Comparison of ENCODE assay signal across 13 cellular contexts in genomic region chr3:16496008-16496407, GRCh38. TPM values are rescaled to one million over a fixed set of nuclear protein-coding genes. Genes with fewer than 3 reads are reported as not detected.
DNase-seq lines count a peak whose midpoint lies in the region; ATAC-seq and TF ChIP-seq lines count a peak whose summit lies in the region.
"Had no signal": no experiment of that assay in that cellular context is flagged by ENCODE, and none has a peak within 500 bp of the region (broad histone marks: within the 10 kb centered on the region; RNA-seq: fewer than 3 reads in every experiment).

No MANE protein-coding gene starts in this region.

- intact Hi-C loops in PC-9 (cut with micrococcal nuclease; ENCODE audit: unreplicated experiment) = no loop called here

- no peaks in the 10 kb centered on the region for H4K20me1 ChIP-seq in PC-9 (ENCODE audit: insufficient read depth)

- no peak overlapping the region for H3K27ac ChIP-seq in PC-9
- H3K27ac ChIP-seq: brain microvascular endothelial cell had no signal

- ATAC-seq in GM18499 (IDR thresholded peaks at IDR 0.05; ENCODE audit: insufficient read depth, unreplicated experiment) = peak; percentile 5
- ATAC-seq in GM19463 (IDR thresholded peaks at IDR 0.05; ENCODE audit: unreplicated experiment) = peak; percentile 25
- peak; percentile 25 for ATAC-seq in HG03097 (IDR thresholded peaks at IDR 0.05; ENCODE audit: low FRiP score, unreplicated experiment)
- peak; percentile 45 for ATAC-seq in activated naive CD8-positive, alpha-beta T cell treated with anti-CD3 and anti-CD28 coated beads, Interleukin-2, amount 10 ng/mL, durations not matched to agents 7 days and 5 days (ENCODE audit: low read depth)

- no peaks in the 10 kb centered on the region for H3K79me2 ChIP-seq in PC-9 (ENCODE audit: low read depth)

- H2AFZ ChIP-seq in PC-9 = no peak overlapping the region

- peaks cover 47% of the 10 kb centered on the region for H3K36me3 Mint-ChIP-seq in activated naive CD8-positive, alpha-beta T cell treated with anti-CD3 and anti-CD28 coated beads, Interleukin-2, amount 10 ng/mL, durations not matched to agents 7 days and 5 days

- peaks cover 52% of the 10 kb centered on the region for H3K4me1 Mint-ChIP-seq in activated naive CD8-positive, alpha-beta T cell treated with anti-CD3 and anti-CD28 coated beads, Interleukin-2, amount 10 ng/mL, durations not matched to agents 7 days and 5 days

- H3K9me3 Mint-ChIP-seq in activated naive CD8-positive, alpha-beta T cell treated with anti-CD3 and anti-CD28 coated beads, Interleukin-2, amount 10 ng/mL, durations not matched to agents 7 days and 5 days = no peaks in the 10 kb centered on the region

- no peaks in the 10 kb centered on the region for H3K4me1 ChIP-seq in PC-9 (replicated peaks; ENCODE audit: insufficient read depth)

- H3K27me3 Mint-ChIP-seq in activated naive CD8-positive, alpha-beta T cell treated with anti-CD3 and anti-CD28 coated beads, Interleukin-2, amount 10 ng/mL, durations not matched to agents 7 days and 5 days = no peaks in the 10 kb centered on the region

- no peak overlapping the region for H3K4me3 ChIP-seq in PC-9

- H3K9me2 ChIP-seq in PC-9 (ENCODE audit: insufficient read depth) = no peaks in the 10 kb centered on the region

- H3K4me2 ChIP-seq in PC-9 = no peak overlapping the region

- POLR2A ChIA-PET in activated naive CD8-positive, alpha-beta T cell treated with anti-CD3 and anti-CD28 coated beads, Interleukin-2, amount 10 ng/mL, durations not matched to agents 7 days and 5 days (lab: Charles Lee) = interaction anchor here (0.9 to 1.5 kb wide), 5 partner anchors 9 to 16 kb away, joined by 3 to 8 read pairs (median 4); no protein-coding TSS in a partner anchor
- POLR2A ChIA-PET in PC-9 (lab: Charles Lee; ENCODE audit: unreplicated experiment) = no interaction called here

- H3K27ac Mint-ChIP-seq in activated naive CD8-positive, alpha-beta T cell treated with anti-CD3 and anti-CD28 coated beads, Interleukin-2, amount 10 ng/mL, durations not matched to agents 7 days and 5 days = peak overlapping the region; percentile 7

- H3K36me3 ChIP-seq in PC-9 (ENCODE audit: low read depth) = no peaks in the 10 kb centered on the region

- TF ChIP-seq CTCF in PC-9 (conservative IDR thresholded peaks at IDR 0.05) = no peak

- BruUV-seq in PC-9 (replicated peaks; lab: Mats Ljungman, UMichigan) = no TSS peak

- H3F3A ChIP-seq in PC-9 (ENCODE audit: insufficient read depth, low read depth) = no peaks in the 10 kb centered on the region

- H3K4me3 Mint-ChIP-seq in activated naive CD8-positive, alpha-beta T cell treated with anti-CD3 and anti-CD28 coated beads, Interleukin-2, amount 10 ng/mL, durations not matched to agents 7 days and 5 days = peak overlapping the region; percentile 5

- H3K9me3 ChIP-seq in PC-9 (ENCODE audit: insufficient read depth, low read depth) = no peaks in the 10 kb centered on the region

- no peak for DNase-seq in activated naive CD8-positive, alpha-beta T cell treated with anti-CD3 and anti-CD28 coated beads, Interleukin-2, amount 10 ng/mL, durations not matched to agents 7 days and 5 days
- no peak for DNase-seq in PC-9
- no peak for DNase-seq in NCI-H1436 (lab: John Stamatoyannopoulos, UW)
- no peak for DNase-seq in NCI-H1092 (lab: John Stamatoyannopoulos, UW)
- no peak for DNase-seq in superior temporal gyrus (ENCODE audit: extremely low spot score)
- DNase-seq: activated CD4-positive, CD25-positive, alpha-beta regulatory T cell; brain microvascular endothelial cell; DMS153; mammary epithelial cell; NK-92 treated with Interleukin-12 subunit alpha and Interleukin-12 subunit beta, amount 100 ng/mL, for 24 hours had no signal

- peaks cover 41% of the 10 kb centered on the region for H3K27me3 ChIP-seq in PC-9 (ENCODE audit: insufficient read depth, low read depth)
- H3K27me3 ChIP-seq: brain microvascular endothelial cell had no signal

- CTCF ChIA-PET in PC-9 (lab: Charles Lee) = no interaction called here

RNA-seq across cellular contexts. Expression of gene RFTN1, which starts 17.5 kb away (rescaled TPM):
- total RNA-seq in activated naive CD8-positive, alpha-beta T cell treated with anti-CD3 and anti-CD28 coated beads, Interleukin-2, amount 10 ng/mL, durations not matched to agents 7 days and 5 days = 10 to 100 TPM; 64.4 to 66.7 TPM
- total RNA-seq in PC-9 (2021) = 0.41 TPM in 1 of 2 replicates, not detected in the other

Comparison
In these comparisons a context has a peak if more than half of its experiments do, and no peak if none do; other contexts are left out.
1. RNA of gene RFTN1, which starts 17.5 kb away (total RNA-seq): 64.4 to 66.7 TPM in activated naive CD8-positive, alpha-beta T cell treated with anti-CD3 and anti-CD28 coated beads, Interleukin-2, amount 10 ng/mL, durations not matched to agents 7 days and 5 days; 0.41 TPM in PC-9; every median in the first group is over 10 times any median in the second.
2. Peak in every context shown above with its lines, with median percentiles within 50 percentile points of each other: ATAC-seq.